ENCODE assay signal across 1 cellular context in genomic region chr2:73828389-73828817, GRCh38.
TF ChIP-seq lines count a peak whose summit lies in the region.

No MANE protein-coding gene starts in this region.

TF ChIP-seq in endothelial cell of umbilical vein, 7 proteins besides CTCF, POLR2A, EP300 and RAD21:
- no peak for TF ChIP-seq JUN (IDR thresholded peaks at IDR 0.05; ENCODE audit: borderline replicate concordance, insufficient read depth, insufficient read length, low read depth)
